29 cellular contexts compared by ENCODE assay signal in the genomic region with DNA sequence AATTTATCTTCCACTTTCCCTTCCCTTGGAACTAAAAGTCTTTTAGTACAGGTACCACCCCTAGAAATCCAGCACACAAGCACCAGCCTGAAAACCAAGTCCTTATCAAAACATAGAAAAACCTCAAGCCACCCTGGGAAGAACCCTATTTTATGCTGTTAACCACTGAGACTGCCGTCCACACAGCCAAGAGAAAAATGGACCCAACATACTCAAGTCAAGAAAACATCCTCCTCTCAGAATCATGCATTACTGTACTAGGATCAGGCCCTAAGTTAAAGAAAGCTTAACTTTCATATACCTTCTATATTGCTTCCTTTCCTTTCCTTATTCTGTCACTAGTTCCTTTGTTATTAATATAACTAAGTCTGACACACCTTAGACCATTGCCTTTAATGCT.
"Had no signal": no experiment of that assay in that cellular context is flagged by ENCODE, and none has a peak within 500 bp of the region (broad histone marks: within the 10 kb centered on the region; RNA-seq: fewer than 3 reads in every experiment).

No MANE protein-coding gene starts in this region.

- H3K9me3 ChIP-seq: ovary, prostate gland, tibial artery, upper lobe of right lung had no signal

- H3K27ac ChIP-seq: ovary, prostate gland, skin epidermis, suprapubic skin, tibial artery, upper lobe of right lung had no signal

- H3K4me3 ChIP-seq: ovary, prostate gland, skin epidermis, suprapubic skin, tibial artery, upper lobe of right lung had no signal

- H3K36me3 Mint-ChIP-seq: stimulated activated memory B cell treated with anti-CD40 and anti-IgM and Interleukin-4, amounts not matched to agents 10 μg/mL and 1 μg/mL and 100 μg/mL, for 72 hours; T-cell had no signal

- H3K4me3 Mint-ChIP-seq: activated CD4-positive, alpha-beta T cell treated with anti-CD3 and anti-CD28 coated beads for 36 hours; activated naive CD4-positive, alpha-beta T cell treated with anti-CD3 and anti-CD28 coated beads for 36 hours; activated naive CD8-positive, alpha-beta T cell treated with anti-CD3 and anti-CD28 coated beads, Interleukin-2, amount 10 ng/mL, durations not matched to agents 7 days and 5 days; endodermal cell; stimulated activated memory B cell treated with anti-CD40 and anti-IgM and Interleukin-4, amounts not matched to agents 10 μg/mL and 1 μg/mL and 100 μg/mL, for 72 hours; T-cell; T-helper 2 cell treated with Interferon-gamma antibody and Interleukin-4, amounts not matched to agents 5 μg/mL and 100 μg/mL, for 36 hours had no signal

- H3K9me3 Mint-ChIP-seq: T-cell had no signal

- H3K27me3 ChIP-seq: ovary, suprapubic skin, tibial artery, upper lobe of right lung had no signal

- FAIRE-seq: keratinocyte had no signal

- H3K4me1 ChIP-seq: prostate gland, suprapubic skin, tibial artery, upper lobe of right lung had no signal

- H3K27ac Mint-ChIP-seq: activated CD4-positive, alpha-beta T cell treated with anti-CD3 and anti-CD28 coated beads for 36 hours; activated naive CD4-positive, alpha-beta T cell treated with anti-CD3 and anti-CD28 coated beads for 36 hours; activated naive CD8-positive, alpha-beta T cell treated with anti-CD3 and anti-CD28 coated beads, Interleukin-2, amount 10 ng/mL, durations not matched to agents 7 days and 5 days; endodermal cell; stimulated activated memory B cell treated with anti-CD40 and anti-IgM and Interleukin-4, amounts not matched to agents 10 μg/mL and 1 μg/mL and 100 μg/mL, for 72 hours; T-cell; T-helper 2 cell treated with Interferon-gamma antibody and Interleukin-4, amounts not matched to agents 5 μg/mL and 100 μg/mL, for 36 hours had no signal

- H3K36me3 ChIP-seq: ovary, prostate gland, suprapubic skin, tibial artery, upper lobe of right lung had no signal

- H3K27me3 Mint-ChIP-seq: activated CD4-positive, alpha-beta T cell treated with anti-CD3 and anti-CD28 coated beads for 36 hours; T-cell had no signal

- ATAC-seq: activated CD4-positive, alpha-beta T cell treated with anti-CD3 and anti-CD28 coated beads for 36 hours; esophagus mucosa; left cardiac atrium; left ventricle myocardium superior; sciatic nerve; stimulated activated memory B cell treated with anti-CD40 and anti-IgM and Interleukin-4, amounts not matched to agents 10 μg/mL and 1 μg/mL and 100 μg/mL, for 72 hours; T-cell; upper lobe of right lung had no signal

- DNase-seq: activated CD4-positive, alpha-beta T cell treated with anti-CD3 and anti-CD28 coated beads for 36 hours; activated CD4-positive, CD25-positive, alpha-beta regulatory T cell; activated CD8-positive, alpha-beta memory T cell treated with anti-CD3 and anti-CD28 coated beads for 24 hours; activated effector memory CD4-positive, alpha-beta T cell treated with Interleukin-2 at 50 U/mL for 16 hours; activated naive CD4-positive, alpha-beta T cell treated with anti-CD3 and anti-CD28 coated beads for 36 hours; activated naive CD8-positive, alpha-beta T cell treated with anti-CD3 and anti-CD28 coated beads, Interleukin-2, amount 10 ng/mL, durations not matched to agents 7 days and 5 days; amniotic stem cell; caudate nucleus; cortex of kidney; endodermal cell; foreskin fibroblast; head of caudate nucleus; hippocampal formation; left cardiac atrium; left ventricle myocardium superior; ovary; retina; stimulated activated CD4-positive, alpha-beta T cell treated with anti-CD3 and anti-CD28 coated beads, Interleukin-4, amount 100 ng/mL, for 24 hours; T-cell; tibial artery; upper lobe of right lung had no signal
